9 cellular contexts compared by ENCODE assay signal in the genomic region with DNA sequence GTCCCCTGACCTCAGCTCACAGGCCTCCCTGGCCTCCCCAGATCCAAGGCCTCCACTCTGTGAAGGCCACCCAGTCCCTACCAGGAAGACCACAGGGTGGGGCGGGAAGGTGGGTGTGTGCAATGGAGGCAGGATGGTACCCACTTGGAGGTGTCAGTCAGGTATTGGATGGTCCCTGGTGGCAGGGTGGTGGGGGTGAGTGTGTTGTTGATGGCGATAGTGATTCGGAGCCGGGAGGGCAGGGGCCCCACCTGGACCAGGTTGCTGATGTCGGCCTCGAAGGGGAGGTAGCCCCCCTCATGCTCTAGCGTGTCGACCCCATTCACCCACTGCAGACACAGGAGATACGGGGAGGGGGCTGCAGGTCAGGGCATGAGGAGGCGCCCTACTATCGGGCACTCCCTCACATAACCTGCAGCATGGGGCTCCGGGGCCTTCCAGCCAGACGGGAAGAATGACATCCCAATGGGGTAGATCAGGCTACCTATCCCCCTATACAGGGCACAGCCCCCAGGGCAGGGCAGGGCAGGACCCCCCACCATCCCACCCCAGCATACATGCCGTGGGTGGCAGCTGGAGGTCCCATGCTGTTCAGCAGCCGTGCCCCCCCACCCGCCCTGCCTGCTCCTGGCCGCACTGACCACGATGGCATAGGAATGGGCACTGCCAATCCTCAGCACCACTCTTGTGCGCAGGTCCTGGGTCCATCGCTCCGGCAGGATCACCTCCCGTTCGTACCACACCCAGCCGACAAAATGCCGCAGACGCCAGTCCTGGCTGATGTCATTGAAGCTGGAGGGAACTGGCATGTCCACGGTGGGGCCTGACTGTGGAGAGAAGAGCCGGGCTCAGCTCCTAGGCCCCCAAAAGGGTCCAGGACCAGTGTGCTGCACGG. TPM values are rescaled to one million over a fixed set of nuclear protein-coding genes. Genes with fewer than 3 reads are reported as not detected.
A peak's percentile ranks its signal among the peaks of the same experiment; 100 is the strongest.
DNase-seq lines count a peak whose midpoint lies in the region; ATAC-seq and TF ChIP-seq lines count a peak whose summit lies in the region.
"Had no signal": no experiment of that assay in that cellular context is flagged by ENCODE, and none has a peak within 500 bp of the region (broad histone marks: within the 10 kb centered on the region; RNA-seq: fewer than 3 reads in every experiment).

No MANE protein-coding gene starts in this region.

- no peak for TF ChIP-seq EP300 in suprapubic skin (IDR thresholded peaks at IDR 0.05)

- H3K9me3 Mint-ChIP-seq in activated naive CD4-positive, alpha-beta T cell treated with anti-CD3 and anti-CD28 coated beads, Interleukin-2, amount 10 ng/mL, durations not matched to agents 7 days and 5 days, result no peaks in the 10 kb centered on the region
- no peaks in the 10 kb centered on the region for H3K9me3 Mint-ChIP-seq in activated CD4-positive, alpha-beta memory T cell treated with anti-CD3 and anti-CD28 coated beads for 36 hours

- H3K4me3 Mint-ChIP-seq in activated naive CD4-positive, alpha-beta T cell treated with anti-CD3 and anti-CD28 coated beads, Interleukin-2, amount 10 ng/mL, durations not matched to agents 7 days and 5 days, result peak overlapping the region; percentile 90
- H3K4me3 Mint-ChIP-seq in activated CD4-positive, alpha-beta memory T cell treated with anti-CD3 and anti-CD28 coated beads for 36 hours, result peak overlapping the region; percentile 86

- POLR2A ChIA-PET in activated CD4-positive, alpha-beta memory T cell treated with anti-CD3 and anti-CD28 coated beads for 36 hours (lab: Charles Lee), result no interaction called here

- H3K9me3 ChIP-seq in right lobe of liver (no peaks in the 10 kb centered on the region), suprapubic skin (no peaks in the 10 kb centered on the region)

- TF ChIP-seq CTCF in right lobe of liver (IDR thresholded peaks at IDR 0.05) (no peak), suprapubic skin (IDR thresholded peaks at IDR 0.05) (no peak)

- H3K27ac ChIP-seq in right lobe of liver (peak overlapping the region; percentile 10 to 84 (median 83)), suprapubic skin (peak overlapping the region; percentile 20)
- H3K27ac ChIP-seq: foreskin keratinocyte had no signal

- peaks cover 0 to 17% (median 4%) of the 10 kb centered on the region in 4 donors for H3K36me3 ChIP-seq in right lobe of liver
- H3K36me3 ChIP-seq in suprapubic skin, result peaks cover 25% of the 10 kb centered on the region

- CTCF ChIA-PET in activated naive CD4-positive, alpha-beta T cell treated with anti-CD3 and anti-CD28 coated beads, Interleukin-2, amount 10 ng/mL, durations not matched to agents 7 days and 5 days (lab: Charles Lee), result no interaction called here
- CTCF ChIA-PET in activated CD4-positive, alpha-beta memory T cell treated with anti-CD3 and anti-CD28 coated beads for 36 hours (lab: Charles Lee), result no interaction called here

- peaks cover 17% of the 10 kb centered on the region for H3K36me3 Mint-ChIP-seq in activated naive CD4-positive, alpha-beta T cell treated with anti-CD3 and anti-CD28 coated beads, Interleukin-2, amount 10 ng/mL, durations not matched to agents 7 days and 5 days
- peaks cover 18% of the 10 kb centered on the region for H3K36me3 Mint-ChIP-seq in activated CD4-positive, alpha-beta memory T cell treated with anti-CD3 and anti-CD28 coated beads for 36 hours

- no peak for DNase-seq in activated naive CD4-positive, alpha-beta T cell treated with anti-CD3 and anti-CD28 coated beads, Interleukin-2, amount 10 ng/mL, durations not matched to agents 7 days and 5 days
- DNase-seq in activated naive CD4-positive, alpha-beta T cell treated with anti-CD3 and anti-CD28 coated beads, Interleukin-2, amount 50 U/mL, for 16 hours, result no peak
- no peak for DNase-seq in activated CD4-positive, alpha-beta memory T cell treated with anti-CD3 and anti-CD28 coated beads for 36 hours
- DNase-seq in right lobe of liver (peak in 1 of 3 donors; percentile 40), suprapubic skin (ENCODE audit: low spot score in 2 of 2) (peak in 1 of 2 donors; percentile 77), SHP77 treated with DMSO at 0.1 percent for 48 hours (lab: John Stamatoyannopoulos, UW) (no peak), iPS-NIHi11 (ENCODE audit: low spot score) (no peak)
- DNase-seq: foreskin keratinocyte had no signal

- ATAC-seq in right lobe of liver (no peak), GM21447 (IDR thresholded peaks at IDR 0.05; ENCODE audit: unreplicated experiment) (no peak)

- peaks cover 0 to 7% (median 0%) of the 10 kb centered on the region in 4 donors for H3K4me1 ChIP-seq in right lobe of liver
- peaks cover 21% of the 10 kb centered on the region for H3K4me1 ChIP-seq in suprapubic skin
- H3K4me1 ChIP-seq: foreskin keratinocyte had no signal

- TF ChIP-seq POLR2A in right lobe of liver (IDR thresholded peaks at IDR 0.05) (no peak), suprapubic skin (IDR thresholded peaks at IDR 0.05) (no peak)

- no peaks in the 10 kb centered on the region for H3K27me3 Mint-ChIP-seq in activated naive CD4-positive, alpha-beta T cell treated with anti-CD3 and anti-CD28 coated beads, Interleukin-2, amount 10 ng/mL, durations not matched to agents 7 days and 5 days
- H3K27me3 Mint-ChIP-seq in activated CD4-positive, alpha-beta memory T cell treated with anti-CD3 and anti-CD28 coated beads for 36 hours, result no peaks in the 10 kb centered on the region

- H3K4me1 Mint-ChIP-seq in activated naive CD4-positive, alpha-beta T cell treated with anti-CD3 and anti-CD28 coated beads, Interleukin-2, amount 10 ng/mL, durations not matched to agents 7 days and 5 days, result peaks cover 20% of the 10 kb centered on the region
- H3K4me1 Mint-ChIP-seq in activated CD4-positive, alpha-beta memory T cell treated with anti-CD3 and anti-CD28 coated beads for 36 hours (ENCODE audit: low read depth), result peaks cover 11% of the 10 kb centered on the region

- H3K4me3 ChIP-seq in right lobe of liver, result no peak overlapping the region
- H3K4me3 ChIP-seq in suprapubic skin, result peak overlapping the region; percentile 72

- WGBS in right lobe of liver (ENCODE audit: insufficient coverage, low coverage, low lambda C conversion rate, missing lambda C conversion rate), result 84% methylated on average over 6 of the region's 29 CpGs
- WGBS in suprapubic skin, result 86% methylated on average over 23 of the region's 29 CpGs

- intact Hi-C loops in activated CD4-positive, alpha-beta memory T cell treated with anti-CD3 and anti-CD28 coated beads for 36 hours (cut with micrococcal nuclease), result loop anchor here (2.0 to 10.0 kb wide), 5 partner anchors 97 to 512 kb away; a partner anchor contains a TSS
- intact Hi-C loops in right lobe of liver (cut with DNase I), result no loop called here

- peak overlapping the region; percentile 96 for H3K27ac Mint-ChIP-seq in activated naive CD4-positive, alpha-beta T cell treated with anti-CD3 and anti-CD28 coated beads, Interleukin-2, amount 10 ng/mL, durations not matched to agents 7 days and 5 days
- H3K27ac Mint-ChIP-seq in activated CD4-positive, alpha-beta memory T cell treated with anti-CD3 and anti-CD28 coated beads for 36 hours, result no peak overlapping the region

- H3K27me3 ChIP-seq in right lobe of liver, result no peaks in the 10 kb centered on the region
- no peaks in the 10 kb centered on the region for H3K27me3 ChIP-seq in suprapubic skin
- H3K27me3 ChIP-seq: foreskin keratinocyte had no signal

RNA-seq across cellular contexts. Expression of a gene that starts 2.2 kb away (rescaled TPM):
- 10 to 100 TPM; 53.1 to 56.6 TPM for total RNA-seq in activated CD4-positive, alpha-beta memory T cell treated with anti-CD3 and anti-CD28 coated beads for 36 hours
- total RNA-seq in right lobe of liver, result 10 to 100 TPM; 49.1 to 87.2 (median 67.7) TPM
- total RNA-seq in suprapubic skin, result 10 to 100 TPM; 10.7 to 27.1 (median 20.7) TPM
